Comparison of ENCODE assay signal across 27 cellular contexts in genomic region chr9:22002038-22002437, GRCh38. TPM values are rescaled to one million over a fixed set of nuclear protein-coding genes. Genes with fewer than 3 reads are reported as not detected.
"Had no signal": no experiment of that assay in that cellular context is flagged by ENCODE, and none has a peak within 500 bp of the region (broad histone marks: within the 10 kb centered on the region; RNA-seq: fewer than 3 reads in every experiment).

No MANE protein-coding gene starts in this region.

- H3K27ac ChIP-seq: colonic mucosa, esophagus muscularis mucosa, foreskin keratinocyte, gastroesophageal sphincter, heart left ventricle, left lung, ovary, psoas muscle, sigmoid colon, spleen, testis, tibial artery had no signal

- H3K4me1 ChIP-seq: colonic mucosa, testis had no signal

- H3K4me3 ChIP-seq: colonic mucosa, esophagus muscularis mucosa, gastroesophageal sphincter, heart left ventricle, left lung, ovary, psoas muscle, sigmoid colon, spleen, testis, tibial artery had no signal

- DNase-seq: colonic mucosa; effector CD8-positive, alpha-beta T cell; endodermal cell; foreskin keratinocyte; heart left ventricle; hippocampal formation; left cardiac atrium; left lung; naive thymus-derived CD8-positive, alpha-beta T cell; nephron progenitor cell; nucleus accumbens; ovary; posterior cingulate gyrus; psoas muscle; right cardiac atrium; sigmoid colon; spleen; stimulated activated CD4-positive, alpha-beta T cell treated with anti-CD3 and anti-CD28 coated beads, Interleukin-4, amount 100 ng/mL, for 4 hours; stimulated activated naive CD8-positive, alpha-beta T cell treated with anti-CD3 and anti-CD28 coated beads, Interleukin-15, Interleukin-2, amounts not matched to agents 100 U/mL and 50 U/mL, for 24 hours; substantia nigra; testis; tibial artery had no signal

- H3K36me3 ChIP-seq: colonic mucosa, esophagus muscularis mucosa, heart left ventricle, ovary, sigmoid colon had no signal

- ATAC-seq: foreskin keratinocyte; gastroesophageal sphincter; heart left ventricle; left cardiac atrium; left lung; naive thymus-derived CD8-positive, alpha-beta T cell; psoas muscle; right cardiac atrium; stimulated activated memory B cell treated with anti-CD40 and anti-IgM and Interleukin-4, amounts not matched to agents 10 μg/mL and 1 μg/mL and 100 μg/mL, for 72 hours; stimulated activated naive CD8-positive, alpha-beta T cell treated with anti-CD3 and anti-CD28 coated beads, Interleukin-15, Interleukin-2, amounts not matched to agents 100 U/mL and 50 U/mL, for 24 hours had no signal

- H3K9me3 ChIP-seq: colonic mucosa, esophagus muscularis mucosa, gastroesophageal sphincter, heart left ventricle, left lung, ovary, psoas muscle, sigmoid colon, spleen, testis, tibial artery had no signal

- H3K27me3 ChIP-seq: ovary, testis had no signal

RNA-seq across cellular contexts. Expression of gene CDKN2B, which starts 7.1 kb away (rescaled TPM):
- total RNA-seq: naive thymus-derived CD8-positive, alpha-beta T cell; skeletal muscle tissue had no signal

RNA-seq across cellular contexts. Expression of gene CDKN2B-AS1, which starts 7.4 kb away (rescaled TPM):
- total RNA-seq: endodermal cell, epithelial cell of proximal tubule had no signal
- polyA plus RNA-seq: heart left ventricle; naive thymus-derived CD8-positive, alpha-beta T cell; psoas muscle had no signal

RNA-seq across cellular contexts. Expression of gene CDKN2A, which starts 7.8 kb away (rescaled TPM):
- total RNA-seq: skeletal muscle tissue had no signal
- polyA plus RNA-seq: heart left ventricle had no signal
